Comparison of ENCODE assay signal across 8 cellular contexts in genomic region chr6:43771858-43772570, GRCh38. TPM values are rescaled to one million over a fixed set of nuclear protein-coding genes. Genes with fewer than 3 reads are reported as not detected.
DNase-seq lines count a peak whose midpoint lies in the region; ATAC-seq and TF ChIP-seq lines count a peak whose summit lies in the region.

No MANE protein-coding gene starts in this region.

- peaks cover 39% of the 10 kb centered on the region for H3K4me1 ChIP-seq in mucosa of descending colon (ENCODE audit: low read depth)

- no peaks in the 10 kb centered on the region for H3K36me3 Mint-ChIP-seq in stimulated activated memory B cell treated with anti-CD40 and anti-IgM and Interleukin-4, amounts not matched to agents 10 μg/mL and 1 μg/mL and 100 μg/mL, for 72 hours

- peak overlapping the region; percentile 55 for H3K27ac Mint-ChIP-seq in stimulated activated memory B cell treated with anti-CD40 and anti-IgM and Interleukin-4, amounts not matched to agents 10 μg/mL and 1 μg/mL and 100 μg/mL, for 72 hours

- H3K4me3 ChIP-seq in mucosa of descending colon = peak overlapping the region; percentile 81

- peak; percentile 51 for ATAC-seq in mucosa of descending colon
- no peak for ATAC-seq in stimulated activated memory B cell treated with anti-CD40 and anti-IgM and Interleukin-4, amounts not matched to agents 10 μg/mL and 1 μg/mL and 100 μg/mL, for 72 hours
- no peak for ATAC-seq in HG02884 (IDR thresholded peaks at IDR 0.05; ENCODE audit: unreplicated experiment)

- H3K36me3 ChIP-seq in mucosa of descending colon (ENCODE audit: low read depth) = no peaks in the 10 kb centered on the region

- intact Hi-C loops in mucosa of descending colon (cut with DNase I, micrococcal nuclease) = loop anchor here in 1 of 2 donors (10.0 kb wide), 1 partner anchor 53 kb away; no protein-coding TSS in a partner anchor

- no peaks in the 10 kb centered on the region for H3K9me3 Mint-ChIP-seq in stimulated activated memory B cell treated with anti-CD40 and anti-IgM and Interleukin-4, amounts not matched to agents 10 μg/mL and 1 μg/mL and 100 μg/mL, for 72 hours

- peaks cover 66% of the 10 kb centered on the region for H3K4me1 Mint-ChIP-seq in stimulated activated memory B cell treated with anti-CD40 and anti-IgM and Interleukin-4, amounts not matched to agents 10 μg/mL and 1 μg/mL and 100 μg/mL, for 72 hours

- no peaks in the 10 kb centered on the region for H3K9me3 ChIP-seq in mucosa of descending colon

- H3K27ac ChIP-seq in epithelial cell of prostate = peak overlapping the region; percentile 90

- peak; percentile 56 for DNase-seq in NCI-H748 (lab: John Stamatoyannopoulos, UW; ENCODE audit: unreplicated experiment)
- DNase-seq in NCI-H748 treated with DMSO at 0.1 percent for 48 hours (lab: John Stamatoyannopoulos, UW) = no peak
- peak; percentile 79 for DNase-seq in NAMALWA (ENCODE audit: low spot score)
- DNase-seq in activated CD8-positive, alpha-beta memory T cell treated with anti-CD3 and anti-CD28 coated beads for 48 hours (ENCODE audit: low read depth in 2 of 3, low spot score in 2 of 3) = peak; percentile 44 to 62 (median 59)
- DNase-seq in epithelial cell of prostate (ENCODE audit: low read depth, low spot score) = no peak
- DNase-seq in mucosa of descending colon = peak; percentile 81 to 89 (median 85)

- peaks cover 28% of the 10 kb centered on the region for H3K27me3 Mint-ChIP-seq in stimulated activated memory B cell treated with anti-CD40 and anti-IgM and Interleukin-4, amounts not matched to agents 10 μg/mL and 1 μg/mL and 100 μg/mL, for 72 hours

- no peak for TF ChIP-seq CTCF in mucosa of descending colon (IDR thresholded peaks at IDR 0.05)

- peak overlapping the region; percentile 70 for H3K4me3 Mint-ChIP-seq in stimulated activated memory B cell treated with anti-CD40 and anti-IgM and Interleukin-4, amounts not matched to agents 10 μg/mL and 1 μg/mL and 100 μg/mL, for 72 hours

RNA-seq across cellular contexts. Expression of gene VEGFA, which starts 2.0 kb away (rescaled TPM):
- total RNA-seq in mucosa of descending colon = 100 to 1,000 TPM in 1 of 3 donors, 10 to 100 TPM in 2; 89.4 to 165 (median 94.7) TPM

Comparison
In these comparisons a context has a peak if more than half of its experiments do, and no peak if none do; other contexts are left out.
1. DNase-seq: peak in NCI-H748 (single experiment), NAMALWA (single experiment), activated CD8-positive, alpha-beta memory T cell treated with anti-CD3 and anti-CD28 coated beads for 48 hours (3 of 3) and mucosa of descending colon (3 of 3); none in NCI-H748 treated with DMSO at 0.1 percent for 48 hours (single experiment) and epithelial cell of prostate (single experiment).